ENCODE assay signal across 2 cellular contexts in the genomic region with DNA sequence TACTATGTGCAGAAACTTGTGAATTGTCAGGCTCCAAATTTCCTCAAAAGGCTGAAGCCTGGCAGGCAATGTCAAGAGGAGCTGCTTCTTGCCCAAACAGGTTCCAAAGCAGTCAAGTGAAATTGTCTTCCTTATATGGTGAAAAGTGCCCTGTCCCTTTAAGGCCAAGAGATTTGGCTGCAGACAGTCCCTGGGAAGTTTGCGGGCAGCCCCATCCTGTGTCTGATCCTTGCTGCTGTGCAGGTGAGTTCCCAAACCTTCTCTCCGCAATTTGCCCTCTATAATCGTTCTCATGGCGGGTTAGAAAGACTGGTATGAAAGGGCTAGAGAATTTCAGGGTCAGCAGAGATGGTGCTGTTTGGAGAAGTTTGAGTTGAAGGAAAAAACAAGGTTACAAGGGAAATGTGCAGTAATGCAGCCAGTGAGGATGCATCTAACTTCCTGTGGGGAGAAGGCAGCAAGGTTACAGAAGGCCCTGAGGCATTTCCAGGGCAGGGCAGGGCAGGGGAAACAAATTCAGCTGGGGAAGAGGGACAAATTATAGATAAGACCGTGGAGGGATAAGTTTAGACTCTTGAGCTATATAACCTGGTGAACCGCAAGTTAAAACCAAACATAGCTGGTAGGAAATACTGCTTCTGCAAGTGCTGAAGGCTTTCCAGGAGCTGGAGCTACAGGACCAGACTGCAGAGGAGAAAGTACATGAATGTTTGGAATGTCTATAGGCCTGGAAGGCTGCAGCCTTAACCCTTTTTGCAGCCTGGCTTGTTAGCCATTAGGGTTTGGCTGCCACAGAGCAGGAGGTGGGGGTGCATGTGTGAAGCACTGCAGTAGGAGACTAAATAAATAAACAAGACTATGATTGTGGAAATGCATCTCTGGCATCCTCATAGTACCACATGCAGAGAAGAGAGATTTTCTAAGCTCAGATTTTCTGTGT.
TF ChIP-seq lines count a peak whose summit lies in the region.

No MANE protein-coding gene starts in this region.

TF ChIP-seq in IMR-90, 13 proteins besides CTCF, POLR2A, EP300 and RAD21:
- TF ChIP-seq, protein P1, sequence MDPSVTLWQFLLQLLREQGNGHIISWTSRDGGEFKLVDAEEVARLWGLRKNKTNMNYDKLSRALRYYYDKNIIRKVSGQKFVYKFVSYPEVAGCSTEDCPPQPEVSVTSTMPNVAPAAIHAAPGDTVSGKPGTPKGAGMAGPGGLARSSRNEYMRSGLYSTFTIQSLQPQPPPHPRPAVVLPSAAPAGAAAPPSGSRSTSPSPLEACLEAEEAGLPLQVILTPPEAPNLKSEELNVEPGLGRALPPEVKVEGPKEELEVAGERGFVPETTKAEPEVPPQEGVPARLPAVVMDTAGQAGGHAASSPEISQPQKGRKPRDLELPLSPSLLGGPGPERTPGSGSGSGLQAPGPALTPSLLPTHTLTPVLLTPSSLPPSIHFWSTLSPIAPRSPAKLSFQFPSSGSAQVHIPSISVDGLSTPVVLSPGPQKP (IDR thresholded peaks at IDR 0.05; ENCODE audit: borderline replicate concordance, low read depth, low read length) = no peak
- TF ChIP-seq SMC3 (IDR thresholded peaks at IDR 0.05; ENCODE audit: low read depth, low read length) (no peak), RCOR1 (IDR thresholded peaks at IDR 0.05; ENCODE audit: insufficient replicate concordance, low read length) (peak; percentile 55), BHLHE40 (IDR thresholded peaks at IDR 0.05; ENCODE audit: low read depth, low read length) (peak; percentile 63; the same call in 1 of the 2 replicates), MAFK (IDR thresholded peaks at IDR 0.05; ENCODE audit: low read depth, low read length) (peak; percentile 25; the same call in 1 of the 2 replicates)

TF ChIP-seq in H1, 55 proteins besides CTCF, POLR2A, EP300 and RAD21:
- TF ChIP-seq POLR2AphosphoS5 (IDR thresholded peaks at IDR 0.05; ENCODE audit: low read depth, low read length) (0 out of 2 replicates have a peak, but pooled peaks have one; percentile 13), RFX5 (IDR thresholded peaks at IDR 0.05; ENCODE audit: borderline replicate concordance, low read depth, low read length) (no peak), KDM1A (IDR thresholded peaks at IDR 0.05; ENCODE audit: borderline replicate concordance, low read length) (0 out of 2 replicates have a peak, but pooled peaks have one; percentile 19), SRF (IDR thresholded peaks at IDR 0.05; ENCODE audit: low read depth, low read length) (peak; percentile 94), ASH2L (IDR thresholded peaks at IDR 0.05; ENCODE audit: low read length) (peak; percentile 25), CHD1 (IDR thresholded peaks at IDR 0.05; ENCODE audit: low read depth, low read length) (no peak), TEAD4 (IDR thresholded peaks at IDR 0.05; ENCODE audit: low read depth, low read length) (peak; percentile 75), TAF1 (IDR thresholded peaks at IDR 0.05; ENCODE audit: low read depth, low read length) (peak; percentile 50; the same call in 1 of the 2 replicates)
- TF ChIP-seq, protein P2, sequence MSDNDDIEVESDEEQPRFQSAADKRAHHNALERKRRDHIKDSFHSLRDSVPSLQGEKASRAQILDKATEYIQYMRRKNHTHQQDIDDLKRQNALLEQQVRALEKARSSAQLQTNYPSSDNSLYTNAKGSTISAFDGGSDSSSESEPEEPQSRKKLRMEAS (IDR thresholded peaks at IDR 0.05) = 0 out of 2 replicates have a peak, but pooled peaks have one; percentile 9
